10 cellular contexts compared by ENCODE assay signal in genomic region chr9:121440265-121440664, GRCh38. TPM values are rescaled to one million over a fixed set of nuclear protein-coding genes. Genes with fewer than 3 reads are reported as not detected.
A peak's percentile ranks its signal among the peaks of the same experiment; 100 is the strongest.
DNase-seq lines count a peak whose midpoint lies in the region; ATAC-seq, FAIRE-seq and TF ChIP-seq lines count a peak whose summit lies in the region.
"Had no signal": no experiment of that assay in that cellular context is flagged by ENCODE, and none has a peak within 500 bp of the region (broad histone marks: within the 10 kb centered on the region; RNA-seq: fewer than 3 reads in every experiment).

No MANE protein-coding gene starts in this region.

- no peak for DNase-seq in AG09309 (ENCODE audit: low read depth)
- DNase-seq in astrocyte of the hippocampus (ENCODE audit: low read depth, low spot score) = peak; percentile 26
- DNase-seq in left lung = no peak
- DNase-seq in Ammon's horn (ENCODE audit: low spot score) = no peak
- no peak for DNase-seq in posterior vena cava (ENCODE audit: low spot score)
- no peak for DNase-seq in kidney

- H3K36me3 ChIP-seq in left lung (no peaks in the 10 kb centered on the region), kidney (ENCODE audit: control insufficient read depth in 1 of 2, insufficient read depth in 2 of 2, low read length in 2 of 2) (no peaks in the 10 kb centered on the region)

- H3K27ac ChIP-seq in left lung = no peak overlapping the region
- H3K27ac ChIP-seq in kidney (ENCODE audit: low read depth in 2 of 2, low read length in 2 of 2) = no peak overlapping the region

- no peak overlapping the region for H3K9ac ChIP-seq in kidney (ENCODE audit: low read length in 2 of 2)

- peak; percentile 22 for TF ChIP-seq CTCF in AG09309 (IDR thresholded peaks at IDR 0.05; ENCODE audit: control insufficient read depth, insufficient read depth, low read depth, low read length, missing control alignments)
- peak; percentile 38 for TF ChIP-seq CTCF in LNCAP (IDR thresholded peaks at IDR 0.05)
- TF ChIP-seq CTCF in left lung (IDR thresholded peaks at IDR 0.05) = no peak
- no peak for TF ChIP-seq CTCF in kidney (IDR thresholded peaks at IDR 0.05; ENCODE audit: borderline replicate concordance, extremely low read depth, insufficient read depth)

- intact Hi-C loops in left lung (cut with DNase I) = no loop called here
- intact Hi-C loops in posterior vena cava (cut with DNase I) = no loop called here
- intact Hi-C loops in kidney (cut with DNase I) = no loop called here

- ATAC-seq in left lung = peak; percentile 48
- no peak for ATAC-seq in GM18520 (IDR thresholded peaks at IDR 0.05; ENCODE audit: unreplicated experiment)

- no peaks in the 10 kb centered on the region for H3K9me3 ChIP-seq in left lung
- no peaks in the 10 kb centered on the region for H3K9me3 ChIP-seq in kidney (ENCODE audit: control insufficient read depth in 1 of 2, low read length in 2 of 2)

- FAIRE-seq in kidney (lab: Jason Lieb, UNC) = no peak
- FAIRE-seq: G401.6 had no signal

- no peaks in the 10 kb centered on the region for H3K4me1 ChIP-seq in left lung
- H3K4me1 ChIP-seq in kidney (ENCODE audit: control insufficient read depth in 1 of 2, insufficient read depth in 1 of 2, low read depth in 1 of 2, low read length in 2 of 2) = no peaks in the 10 kb centered on the region

- H3K4me3 ChIP-seq in AG09309 (ENCODE audit: control insufficient read depth, low read depth, low read length) (no peak overlapping the region), left lung (no peak overlapping the region), kidney (ENCODE audit: low read length in 2 of 2) (no peak overlapping the region)

- H3K27me3 ChIP-seq in left lung = no peaks in the 10 kb centered on the region

RNA-seq across cellular contexts. Expression of gene GGTA1, which starts 59.4 kb away (rescaled TPM):
- 1 to 10 TPM; 4.8 to 7.5 TPM for total RNA-seq in left lung
- 10 to 100 TPM in 1 of 2 donors, 1 to 10 TPM in 1; 3.8 to 11.0 TPM for total RNA-seq in posterior vena cava
- 11.0 TPM for total RNA-seq in kidney
- polyA plus RNA-seq in kidney (ENCODE audit: insufficient read depth, low read depth, low replicate concordance) = 6.8 TPM
- total RNA-seq: renal cortical epithelial cell had no signal

Comparison
In these comparisons a context has a peak if more than half of its experiments do, and no peak if none do; other contexts are left out.
1. CTCF ChIP-seq: peak in AG09309 (single experiment) and LNCAP (single experiment); none in left lung (0 of 2) and kidney (single experiment).